In the genomic region with DNA sequence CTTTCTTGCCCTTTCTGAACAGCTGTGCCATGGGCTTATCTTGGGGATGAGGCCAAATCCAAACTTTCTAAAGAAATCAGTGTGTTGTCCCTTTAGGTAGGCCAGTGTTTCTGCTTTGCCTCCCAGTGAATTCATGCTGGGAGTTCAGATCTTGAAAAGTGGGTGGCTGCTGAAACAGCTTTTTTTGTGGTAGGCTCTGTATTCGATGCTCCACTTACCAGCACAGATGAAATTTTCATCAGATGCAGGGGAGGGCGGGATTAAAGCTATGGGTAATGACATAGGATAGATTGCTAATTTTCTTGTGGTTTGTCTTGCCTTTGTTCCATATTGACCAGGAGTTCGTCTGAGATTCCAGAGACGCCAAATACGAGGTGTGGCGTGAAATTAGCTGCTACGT, we compare ENCODE assay signal across 1 cellular context.
TF ChIP-seq lines count a peak whose summit lies in the region.

No MANE protein-coding gene starts in this region.

TF ChIP-seq in GM23338, 12 proteins besides CTCF, POLR2A, EP300 and RAD21 (continued from another document):
- TF ChIP-seq, protein P1, sequence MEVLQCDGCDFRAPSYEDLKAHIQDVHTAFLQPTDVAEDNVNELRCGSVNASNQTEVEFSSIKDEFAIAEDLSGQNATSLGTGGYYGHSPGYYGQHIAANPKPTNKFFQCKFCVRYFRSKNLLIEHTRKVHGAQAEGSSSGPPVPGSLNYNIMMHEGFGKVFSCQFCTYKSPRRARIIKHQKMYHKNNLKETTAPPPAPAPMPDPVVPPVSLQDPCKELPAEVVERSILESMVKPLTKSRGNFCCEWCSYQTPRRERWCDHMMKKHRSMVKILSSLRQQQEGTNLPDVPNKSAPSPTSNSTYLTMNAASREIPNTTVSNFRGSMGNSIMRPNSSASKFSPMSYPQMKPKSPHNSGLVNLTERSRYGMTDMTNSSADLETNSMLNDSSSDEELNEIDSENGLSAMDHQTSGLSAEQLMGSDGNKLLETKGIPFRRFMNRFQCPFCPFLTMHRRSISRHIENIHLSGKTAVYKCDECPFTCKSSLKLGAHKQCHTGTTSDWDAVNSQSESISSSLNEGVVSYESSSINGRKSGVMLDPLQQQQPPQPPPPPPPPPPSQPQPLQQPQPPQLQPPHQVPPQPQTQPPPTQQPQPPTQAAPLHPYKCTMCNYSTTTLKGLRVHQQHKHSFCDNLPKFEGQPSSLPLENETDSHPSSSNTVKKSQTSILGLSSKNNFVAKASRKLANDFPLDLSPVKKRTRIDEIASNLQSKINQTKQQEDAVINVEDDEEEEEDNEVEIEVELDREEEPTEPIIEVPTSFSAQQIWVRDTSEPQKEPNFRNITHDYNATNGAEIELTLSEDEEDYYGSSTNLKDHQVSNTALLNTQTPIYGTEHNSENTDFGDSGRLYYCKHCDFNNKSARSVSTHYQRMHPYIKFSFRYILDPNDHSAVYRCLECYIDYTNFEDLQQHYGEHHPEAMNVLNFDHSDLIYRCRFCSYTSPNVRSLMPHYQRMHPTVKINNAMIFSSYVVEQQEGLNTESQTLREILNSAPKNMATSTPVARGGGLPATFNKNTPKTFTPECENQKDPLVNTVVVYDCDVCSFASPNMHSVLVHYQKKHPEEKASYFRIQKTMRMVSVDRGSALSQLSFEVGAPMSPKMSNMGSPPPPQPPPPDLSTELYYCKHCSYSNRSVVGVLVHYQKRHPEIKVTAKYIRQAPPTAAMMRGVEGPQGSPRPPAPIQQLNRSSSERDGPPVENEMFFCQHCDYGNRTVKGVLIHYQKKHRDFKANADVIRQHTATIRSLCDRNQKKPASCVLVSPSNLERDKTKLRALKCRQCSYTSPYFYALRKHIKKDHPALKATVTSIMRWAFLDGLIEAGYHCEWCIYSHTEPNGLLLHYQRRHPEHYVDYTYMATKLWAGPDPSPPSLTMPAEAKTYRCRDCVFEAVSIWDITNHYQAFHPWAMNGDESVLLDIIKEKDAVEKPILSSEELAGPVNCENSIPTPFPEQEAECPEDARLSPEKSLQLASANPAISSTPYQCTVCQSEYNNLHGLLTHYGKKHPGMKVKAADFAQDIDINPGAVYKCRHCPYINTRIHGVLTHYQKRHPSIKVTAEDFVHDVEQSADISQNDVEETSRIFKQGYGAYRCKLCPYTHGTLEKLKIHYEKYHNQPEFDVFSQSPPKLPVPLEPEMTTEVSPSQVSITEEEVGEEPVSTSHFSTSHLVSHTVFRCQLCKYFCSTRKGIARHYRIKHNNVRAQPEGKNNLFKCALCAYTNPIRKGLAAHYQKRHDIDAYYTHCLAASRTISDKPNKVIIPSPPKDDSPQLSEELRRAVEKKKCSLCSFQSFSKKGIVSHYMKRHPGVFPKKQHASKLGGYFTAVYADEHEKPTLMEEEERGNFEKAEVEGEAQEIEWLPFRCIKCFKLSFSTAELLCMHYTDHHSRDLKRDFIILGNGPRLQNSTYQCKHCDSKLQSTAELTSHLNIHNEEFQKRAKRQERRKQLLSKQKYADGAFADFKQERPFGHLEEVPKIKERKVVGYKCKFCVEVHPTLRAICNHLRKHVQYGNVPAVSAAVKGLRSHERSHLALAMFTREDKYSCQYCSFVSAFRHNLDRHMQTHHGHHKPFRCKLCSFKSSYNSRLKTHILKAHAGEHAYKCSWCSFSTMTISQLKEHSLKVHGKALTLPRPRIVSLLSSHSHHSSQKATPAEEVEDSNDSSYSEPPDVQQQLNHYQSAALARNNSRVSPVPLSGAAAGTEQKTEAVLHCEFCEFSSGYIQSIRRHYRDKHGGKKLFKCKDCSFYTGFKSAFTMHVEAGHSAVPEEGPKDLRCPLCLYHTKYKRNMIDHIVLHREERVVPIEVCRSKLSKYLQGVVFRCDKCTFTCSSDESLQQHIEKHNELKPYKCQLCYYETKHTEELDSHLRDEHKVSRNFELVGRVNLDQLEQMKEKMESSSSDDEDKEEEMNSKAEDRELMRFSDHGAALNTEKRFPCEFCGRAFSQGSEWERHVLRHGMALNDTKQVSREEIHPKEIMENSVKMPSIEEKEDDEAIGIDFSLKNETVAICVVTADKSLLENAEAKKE (CRISPR knock-in tag; IDR thresholded peaks at IDR 0.05) = no peak
- TF ChIP-seq NANOG (IDR thresholded peaks at IDR 0.05; ENCODE audit: borderline replicate concordance) (no peak), ZNF331 (CRISPR knock-in tag; IDR thresholded peaks at IDR 0.05; ENCODE audit: low read depth) (no peak), STAT1 (IDR thresholded peaks at IDR 0.05; ENCODE audit: unreplicated experiment) (no peak), EZH2 (IDR thresholded peaks at IDR 0.05; ENCODE audit: low read depth, unreplicated experiment) (no peak), POLR2AphosphoS5 (IDR thresholded peaks at IDR 0.05; ENCODE audit: low read depth) (no peak)
